11 cellular contexts compared by ENCODE assay signal in genomic region chr11:78080818-78081495, GRCh38. TPM values are rescaled to one million over a fixed set of nuclear protein-coding genes. Genes with fewer than 3 reads are reported as not detected.
DNase-seq lines count a peak whose midpoint lies in the region; ATAC-seq and TF ChIP-seq lines count a peak whose summit lies in the region.
"Had no signal": no experiment of that assay in that cellular context is flagged by ENCODE, and none has a peak within 500 bp of the region (broad histone marks: within the 10 kb centered on the region; RNA-seq: fewer than 3 reads in every experiment).

No MANE protein-coding gene starts in this region.

- H2BK120ac ChIP-seq in IMR-90 (ENCODE audit: low read depth, low read length) (peak overlapping the region; percentile 38; the same call in 1 of the 2 replicates), mesenchymal stem cell (ENCODE audit: low read depth, low read length) (no peak overlapping the region)

- H3K4me3 Mint-ChIP-seq in CD4-positive, alpha-beta memory T cell: peak overlapping the region; percentile 61 to 97 (median 96)
- peak overlapping the region; percentile 96 for H3K4me3 Mint-ChIP-seq in activated naive CD8-positive, alpha-beta T cell

- H3K9me3 ChIP-seq in CD4-positive, alpha-beta memory T cell (ENCODE audit: control insufficient read depth in 1 of 2, low read length in 2 of 2): no peaks in the 10 kb centered on the region
- H3K9me3 ChIP-seq in IMR-90 (ENCODE audit: control insufficient read depth, insufficient read depth, low read length) (no peaks in the 10 kb centered on the region), mesenchymal stem cell (ENCODE audit: control insufficient read depth, low read length) (no peaks in the 10 kb centered on the region), hepatocyte (ENCODE audit: low read depth) (no peaks in the 10 kb centered on the region)

- peaks cover 42% of the 10 kb centered on the region for H3K79me2 ChIP-seq in hepatocyte

- no peak for ATAC-seq in IMR-90 (ENCODE audit: low read depth)
- no peak for ATAC-seq in GM21528 (IDR thresholded peaks at IDR 0.05; ENCODE audit: low FRiP score, unreplicated experiment)
- no peak for ATAC-seq in GM19351 (IDR thresholded peaks at IDR 0.05; ENCODE audit: unreplicated experiment)

- H4K5ac ChIP-seq in IMR-90 (ENCODE audit: low read depth, low read length): peak overlapping the region; percentile 13

- peaks cover 13% of the 10 kb centered on the region for H3K9me1 ChIP-seq in IMR-90 (ENCODE audit: insufficient read depth, low read length)

- no peak overlapping the region for H3K14ac ChIP-seq in IMR-90 (replicated peaks; ENCODE audit: low read depth, low read length)
- no peak overlapping the region for H3K14ac ChIP-seq in mesenchymal stem cell (ENCODE audit: low read length in 2 of 2)

- no peak overlapping the region for H2AK9ac ChIP-seq in IMR-90 (replicated peaks; ENCODE audit: low read depth, low read length, poor library complexity)

- H2AFZ ChIP-seq in IMR-90 (replicated peaks; ENCODE audit: low read length, poor library complexity) (peak overlapping the region; percentile 60), mesenchymal stem cell (ENCODE audit: low read depth, low read length) (no peak overlapping the region), hepatocyte (no peak overlapping the region)

- H3K27ac ChIP-seq in CD4-positive, alpha-beta memory T cell (ENCODE audit: low read depth, low read length): no peak overlapping the region
- H3K27ac ChIP-seq in IMR-90 (ENCODE audit: insufficient read depth, low read length): no peak overlapping the region
- no peak overlapping the region for H3K27ac ChIP-seq in mesenchymal stem cell (ENCODE audit: low read length, poor library complexity, severe bottlenecking)
- H3K27ac ChIP-seq in hepatocyte: no peak overlapping the region
- H3K27ac ChIP-seq in caudate nucleus (ENCODE audit: low read depth, low read length): no peak overlapping the region

- H3K9me2 ChIP-seq in hepatocyte (replicated peaks; ENCODE audit: insufficient read depth): no peaks in the 10 kb centered on the region

- H3K27me3 Mint-ChIP-seq in CD4-positive, alpha-beta memory T cell: no peaks in the 10 kb centered on the region
- H3K27me3 Mint-ChIP-seq in activated naive CD8-positive, alpha-beta T cell: no peaks in the 10 kb centered on the region

- H2BK15ac ChIP-seq in IMR-90 (ENCODE audit: low read depth, low read length): no peak overlapping the region
- no peak overlapping the region for H2BK15ac ChIP-seq in mesenchymal stem cell (ENCODE audit: low read depth, poor library complexity, severe bottlenecking)

- peak overlapping the region; percentile 0; the same call in 1 of the 2 replicates for H2BK20ac ChIP-seq in IMR-90 (ENCODE audit: low read depth, low read length)

- in situ Hi-C loops in IMR-90 (cut with MboI; ENCODE audit: low sequenced_read_pairs): no loop called here

- H4K91ac ChIP-seq in IMR-90 (ENCODE audit: insufficient read depth, low read depth, low read length) (0 out of 2 replicates have a peak overlapping the region, but pooled peaks have one; percentile 16), mesenchymal stem cell (ENCODE audit: low read length) (no peak overlapping the region)

- dilution Hi-C loops in IMR-90 (cut with HindIII; ENCODE audit: low sequenced_read_pairs, unreplicated experiment): no loop called here

- H3K36me3 Mint-ChIP-seq in CD4-positive, alpha-beta memory T cell: peaks cover 0 to 16% of the 10 kb centered on the region in 2 donors
- no peaks in the 10 kb centered on the region for H3K36me3 Mint-ChIP-seq in activated naive CD8-positive, alpha-beta T cell

- no peaks in the 10 kb centered on the region for H3K36me3 ChIP-seq in CD4-positive, alpha-beta memory T cell (ENCODE audit: insufficient read depth, low read length)
- H3K36me3 ChIP-seq in IMR-90 (ENCODE audit: control insufficient read depth, insufficient read depth, low read length) (0 out of 2 replicates have a peak, but pooled peaks cover 2% of the 10 kb centered on the region), mesenchymal stem cell (ENCODE audit: control insufficient read depth in 1 of 2, insufficient read depth in 2 of 2, low read depth in 1 of 2, low read length in 2 of 2) (peaks cover 2 to 3% of the 10 kb centered on the region in 2 experiments), hepatocyte (replicated peaks; ENCODE audit: insufficient read depth, low read depth) (no peaks in the 10 kb centered on the region)

- CTCF ChIA-PET in CD4-positive, alpha-beta memory T cell (lab: Charles Lee; ENCODE audit: partially characterized antibody): no interaction called here
- CTCF ChIA-PET in IMR-90 (lab: Yijun Ruan, JAX): interaction anchor here (0.6 kb wide), 2 partner anchors 29 to 259 kb away, joined by 4 to 6 read pairs; no protein-coding TSS in a partner anchor

- H3K4ac ChIP-seq in IMR-90 (ENCODE audit: low read depth, low read length) (0 out of 2 replicates have a peak overlapping the region, but pooled peaks have one; percentile 33), mesenchymal stem cell (ENCODE audit: low read depth in 1 of 2, low read length in 2 of 2) (no peak overlapping the region)

- intact Hi-C loops in CD4-positive, alpha-beta memory T cell (cut with micrococcal nuclease): no loop called here
- intact Hi-C loops in IMR-90 (cut with micrococcal nuclease): no loop called here

- H3K4me1 Mint-ChIP-seq in CD4-positive, alpha-beta memory T cell: peaks cover 26 to 61% (median 40%) of the 10 kb centered on the region in 4 donors
- peaks cover 56% of the 10 kb centered on the region for H3K4me1 Mint-ChIP-seq in activated naive CD8-positive, alpha-beta T cell (ENCODE audit: low read depth)

- peak overlapping the region; percentile 39; the same call in 1 of the 2 replicates for H2AK5ac ChIP-seq in IMR-90 (ENCODE audit: low read depth, low read length)
- no peak overlapping the region for H2AK5ac ChIP-seq in mesenchymal stem cell (ENCODE audit: low read length, severe bottlenecking)

- DNase-seq in CD4-positive, alpha-beta memory T cell: no peak
- DNase-seq in IMR-90: peak; percentile 73
- DNase-seq in mesenchymal stem cell: peak; percentile 69
- DNase-seq in hepatocyte (ENCODE audit: low spot score): no peak
- no peak for DNase-seq in caudate nucleus (lab: John Stamatoyannopoulos, UW)
- DNase-seq: effector memory CD4-positive, alpha-beta T cell; NCI-H1417 treated with DMSO at 0.1 percent for 48 hours; WERI-Rb-1 had no signal

- H3K27me3 ChIP-seq in CD4-positive, alpha-beta memory T cell (ENCODE audit: insufficient read depth, low read length): no peaks in the 10 kb centered on the region
- H3K27me3 ChIP-seq in IMR-90 (ENCODE audit: control insufficient read depth, insufficient read depth, low read length) (no peaks in the 10 kb centered on the region), mesenchymal stem cell (ENCODE audit: control insufficient read depth in 1 of 2, insufficient read depth in 1 of 2, low read length in 2 of 2) (no peaks in the 10 kb centered on the region), hepatocyte (no peaks in the 10 kb centered on the region)

- no peak for TF ChIP-seq POLR2A in IMR-90 (IDR thresholded peaks at IDR 0.05; ENCODE audit: low read depth, low read length)

- H3K27ac Mint-ChIP-seq in CD4-positive, alpha-beta memory T cell: peak overlapping the region; percentile 18 to 98 (median 86)
- H3K27ac Mint-ChIP-seq in activated naive CD8-positive, alpha-beta T cell: peak overlapping the region; percentile 89

- H3K4me3 ChIP-seq in CD4-positive, alpha-beta memory T cell (ENCODE audit: low read length in 2 of 2): no peak overlapping the region
- H3K4me3 ChIP-seq in IMR-90 (ENCODE audit: insufficient read depth, low read depth, low read length) (no peak overlapping the region), mesenchymal stem cell (ENCODE audit: insufficient read depth in 1 of 2, low read depth in 1 of 2, low read length in 2 of 2) (no peak overlapping the region), hepatocyte (no peak overlapping the region)

- H3K18ac ChIP-seq in IMR-90 (ENCODE audit: low read depth, low read length): no peak overlapping the region
- H3K18ac ChIP-seq in mesenchymal stem cell (ENCODE audit: low read depth in 1 of 2, low read length in 2 of 2): no peak overlapping the region

- H2BK12ac ChIP-seq in mesenchymal stem cell (ENCODE audit: low read length in 2 of 2): no peak overlapping the region

- H4K8ac ChIP-seq in IMR-90 (ENCODE audit: low read depth in 2 of 2, low read length in 2 of 2) (peak overlapping the region; percentile 95 to 99; a peak in 3 of 4 replicates), mesenchymal stem cell (ENCODE audit: low read length) (peak overlapping the region; percentile 68)

- H3K9ac ChIP-seq in IMR-90 (ENCODE audit: low read depth, low read length) (no peak overlapping the region), mesenchymal stem cell (ENCODE audit: low read length) (no peak overlapping the region)

- BruUV-seq in IMR-90 (replicated peaks; lab: Mats Ljungman, UMichigan): no TSS peak

- no peak overlapping the region for H3K4me2 ChIP-seq in IMR-90 (ENCODE audit: low read depth, low read length)
- H3K4me2 ChIP-seq in mesenchymal stem cell (ENCODE audit: low read length, poor library complexity, severe bottlenecking): no peak overlapping the region
- H3K4me2 ChIP-seq in hepatocyte: no peak overlapping the region

- H3K23ac ChIP-seq in IMR-90 (ENCODE audit: low read depth, low read length) (no peak overlapping the region; the same call in 1 of the 2 replicates), mesenchymal stem cell (ENCODE audit: low read length in 2 of 2) (no peak overlapping the region)

- H3K9me3 Mint-ChIP-seq in CD4-positive, alpha-beta memory T cell: no peaks in the 10 kb centered on the region
- H3K9me3 Mint-ChIP-seq in activated naive CD8-positive, alpha-beta T cell (ENCODE audit: low read depth): no peaks in the 10 kb centered on the region

- TF ChIP-seq RAD21 in IMR-90 (IDR thresholded peaks at IDR 0.05; ENCODE audit: low read length): no peak

- H3K56ac ChIP-seq in IMR-90 (ENCODE audit: extremely low read depth, insufficient read depth, low read length): no peak overlapping the region

- H4K20me1 ChIP-seq in IMR-90 (ENCODE audit: insufficient read depth, low read length): peaks cover 24% of the 10 kb centered on the region
- peaks cover 20% of the 10 kb centered on the region for H4K20me1 ChIP-seq in hepatocyte (ENCODE audit: insufficient read depth, poor library complexity, severe bottlenecking)

- peaks cover 8 to 40% of the 10 kb centered on the region in 2 experiments for H3K79me1 ChIP-seq in IMR-90 (ENCODE audit: low read depth in 1 of 2, low read length in 2 of 2)
- no peaks in the 10 kb centered on the region for H3K79me1 ChIP-seq in mesenchymal stem cell (replicated peaks; ENCODE audit: low read length, poor library complexity, severe bottlenecking)

- POLR2A ChIA-PET in CD4-positive, alpha-beta memory T cell (lab: Charles Lee; ENCODE audit: partially characterized antibody): interaction anchor here (1.3 to 2.3 kb wide), 3 partner anchors 58 to 120 kb away, joined by 4 to 18 read pairs (median 12); partner anchors contain the start of genes ALG8 and INTS4
- POLR2A ChIA-PET in IMR-90 (lab: Charles Lee; ENCODE audit: unreplicated experiment): no interaction called here

- no peak overlapping the region for H2BK5ac ChIP-seq in IMR-90 (ENCODE audit: low read depth, low read length, poor library complexity, severe bottlenecking)
- H2BK5ac ChIP-seq in mesenchymal stem cell (ENCODE audit: low read depth, low read length, poor library complexity, severe bottlenecking): no peak overlapping the region

- no peak for TF ChIP-seq CTCF in IMR-90 (conservative IDR thresholded peaks at IDR 0.05; ENCODE audit: low read depth, low read length)
- TF ChIP-seq CTCF in hepatocyte (IDR thresholded peaks at IDR 0.05; ENCODE audit: poor library complexity): no peak

- 90% methylated on average over 8 of the region's 11 CpGs; no CpG with 5 or more reads in 1 of the 2 experiments for WGBS in IMR-90 (ENCODE audit: extremely low coverage in 2 of 2, insufficient read length in 1 of 2), 2 experiments
- WGBS in mesenchymal stem cell: 90% methylated on average over 11 of the region's 11 CpGs
- WGBS in hepatocyte (ENCODE audit: low lambda C conversion rate, missing lambda C conversion rate): 90% methylated on average over 11 of the region's 11 CpGs

- H3K4me1 ChIP-seq in CD4-positive, alpha-beta memory T cell (ENCODE audit: insufficient read depth, low read length): peaks cover 41% of the 10 kb centered on the region
- H3K4me1 ChIP-seq in IMR-90 (ENCODE audit: control insufficient read depth, insufficient read depth, low read length) (peaks cover 2% of the 10 kb centered on the region; the same call in 1 of the 2 replicates), mesenchymal stem cell (ENCODE audit: control insufficient read depth, insufficient read depth, low read depth, low read length) (peaks cover 11% of the 10 kb centered on the region), hepatocyte (ENCODE audit: insufficient read depth) (peaks cover 13% of the 10 kb centered on the region)

RNA-seq across cellular contexts. Expression of gene NDUFC2, which starts 1.3 kb away (rescaled TPM):
- total RNA-seq in CD4-positive, alpha-beta memory T cell: 10 to 100 TPM; 80.5 to 86.5 TPM
- polyA plus RNA-seq in CD4-positive, alpha-beta memory T cell: 100 to 1,000 TPM; 158 to 188 TPM
- total RNA-seq in IMR-90 (2012; rRNA removed): 143 and 146 TPM in 2 replicates
- polyA plus RNA-seq in IMR-90 (2012; rRNA removed): 327 and 340 TPM in 2 replicates
- 318 and 528 TPM in 2 replicates for polyA plus RNA-seq in IMR-90 (2012; cell fraction: cytosol; rRNA removed)
- 62.6 and 69.0 TPM in 2 replicates for polyA plus RNA-seq in IMR-90 (2012; cell fraction: nucleus; rRNA removed; ENCODE audit: low replicate concordance)
- polyA plus RNA-seq in mesenchymal stem cell (2013, experiment 1 of 2): 291 TPM
- 297 TPM for polyA plus RNA-seq in mesenchymal stem cell (2013, experiment 2 of 2)
- 107 and 115 TPM in 2 replicates for total RNA-seq in hepatocyte
- polyA plus RNA-seq in hepatocyte: 442 and 481 TPM in 2 replicates

RNA-seq across cellular contexts. Expression of gene THRSP, which starts 17.3 kb away (rescaled TPM):
- not detected for total RNA-seq in CD4-positive, alpha-beta memory T cell
- under 1 TPM in 1 of 2 donors, not detected in 1; 0.16 TPM for polyA plus RNA-seq in CD4-positive, alpha-beta memory T cell
- total RNA-seq in IMR-90 (2012; rRNA removed) (not detected in 2 replicates), hepatocyte (0.17 TPM in 1 of 2 replicates, not detected in the other)
- polyA plus RNA-seq in IMR-90 (2012; rRNA removed) (not detected in 2 replicates), hepatocyte (0.13 and 0.17 TPM in 2 replicates)
- polyA plus RNA-seq in IMR-90 (2012; cell fraction: cytosol; rRNA removed): 0.08 TPM in 1 of 2 replicates, not detected in the other
- 0.07 and 0.13 TPM in 2 replicates for polyA plus RNA-seq in IMR-90 (2012; cell fraction: nucleus; rRNA removed; ENCODE audit: low replicate concordance)
- not detected for polyA plus RNA-seq in mesenchymal stem cell (2013, experiment 1 of 2)
- not detected for polyA plus RNA-seq in mesenchymal stem cell (2013, experiment 2 of 2)

RNA-seq across cellular contexts. Expression of gene KCTD14, which starts 57.9 kb away (rescaled TPM):
- total RNA-seq in CD4-positive, alpha-beta memory T cell: under 1 TPM in 1 of 2 experiments, not detected in 1; 0.20 TPM
- not detected for polyA plus RNA-seq in CD4-positive, alpha-beta memory T cell
- total RNA-seq in IMR-90 (2012; rRNA removed) (0.83 and 0.90 TPM in 2 replicates), hepatocyte (6.0 TPM in 2 replicates)
- polyA plus RNA-seq in IMR-90 (2012; rRNA removed) (0.97 and 1.3 TPM in 2 replicates), hepatocyte (8.1 and 8.7 TPM in 2 replicates)
- 0.63 and 0.81 TPM in 2 replicates for polyA plus RNA-seq in IMR-90 (2012; cell fraction: cytosol; rRNA removed)
- polyA plus RNA-seq in IMR-90 (2012; cell fraction: nucleus; rRNA removed; ENCODE audit: low replicate concordance): 0.12 and 0.50 TPM in 2 replicates
- polyA plus RNA-seq in mesenchymal stem cell (2013, experiment 1 of 2): 2.1 TPM
- 2.0 TPM for polyA plus RNA-seq in mesenchymal stem cell (2013, experiment 2 of 2)

RNA-seq across cellular contexts. Expression of gene ALG8, which starts 58.5 kb away (rescaled TPM):
- total RNA-seq in CD4-positive, alpha-beta memory T cell: 10 to 100 TPM; 27.6 to 31.2 TPM
- 10 to 100 TPM; 47.6 to 66.9 TPM for polyA plus RNA-seq in CD4-positive, alpha-beta memory T cell
- total RNA-seq in IMR-90 (2012; rRNA removed): 27.8 and 53.0 TPM in 2 replicates
- polyA plus RNA-seq in IMR-90 (2012; rRNA removed): 28.2 and 31.8 TPM in 2 replicates
- 14.0 and 21.5 TPM in 2 replicates for polyA plus RNA-seq in IMR-90 (2012; cell fraction: cytosol; rRNA removed)
- 10.9 and 36.2 TPM in 2 replicates for polyA plus RNA-seq in IMR-90 (2012; cell fraction: nucleus; rRNA removed; ENCODE audit: low replicate concordance)
- 49.1 TPM for polyA plus RNA-seq in mesenchymal stem cell (2013, experiment 1 of 2)
- 50.6 TPM for polyA plus RNA-seq in mesenchymal stem cell (2013, experiment 2 of 2)
- total RNA-seq in hepatocyte: 43.1 and 66.8 TPM in 2 replicates
- 62.0 and 74.3 TPM in 2 replicates for polyA plus RNA-seq in hepatocyte

Comparison
In these comparisons a context has a peak if more than half of its experiments do, and no peak if none do; other contexts are left out.
1. DNase-seq: peak in IMR-90 (single experiment) and mesenchymal stem cell (single experiment); none in CD4-positive, alpha-beta memory T cell (0 of 5), hepatocyte (single experiment) and caudate nucleus (0 of 61).